In genomic region chr2:30373881-30374302, GRCh38 we compare ENCODE assay signal across 13 cellular contexts.
DNase-seq lines count a peak whose midpoint lies in the region; ATAC-seq, FAIRE-seq and TF ChIP-seq lines count a peak whose summit lies in the region.
"Had no signal": no experiment of that assay in that cellular context is flagged by ENCODE, and none has a peak within 500 bp of the region (broad histone marks: within the 10 kb centered on the region; RNA-seq: fewer than 3 reads in every experiment).

No MANE protein-coding gene starts in this region.

- H3K9ac ChIP-seq in skeletal muscle satellite cell (ENCODE audit: low read depth, low read length): no peak overlapping the region

- TF ChIP-seq CTCF in activated CD8-positive, alpha-beta T cell treated with anti-CD3 and anti-CD28 coated beads for 36 hours (IDR thresholded peaks at IDR 0.05): no peak

- H3K27ac Mint-ChIP-seq in activated CD8-positive, alpha-beta T cell treated with anti-CD3 and anti-CD28 coated beads for 36 hours: no peak overlapping the region
- no peak overlapping the region for H3K27ac Mint-ChIP-seq in activated CD8-positive, alpha-beta T cell treated with anti-CD3 and anti-CD28 coated beads, Interleukin-2, amount 10 ng/mL, durations not matched to agents 7 days and 5 days
- no peak overlapping the region for H3K27ac Mint-ChIP-seq in stimulated activated memory B cell treated with anti-CD40 and anti-IgM and Interleukin-4, amounts not matched to agents 10 μg/mL and 1 μg/mL and 100 μg/mL, for 72 hours

- H3K4me3 ChIP-seq in MG63 (no peak overlapping the region), skeletal muscle satellite cell (ENCODE audit: low read length) (no peak overlapping the region), small intestine (ENCODE audit: low read depth in 1 of 2, low read length in 2 of 2) (no peak overlapping the region)
- H3K4me3 ChIP-seq: HAP-1, PC-9, sigmoid colon had no signal

- no peak overlapping the region for H3K4me3 Mint-ChIP-seq in activated CD8-positive, alpha-beta T cell treated with anti-CD3 and anti-CD28 coated beads for 36 hours
- H3K4me3 Mint-ChIP-seq in activated CD8-positive, alpha-beta T cell treated with anti-CD3 and anti-CD28 coated beads, Interleukin-2, amount 10 ng/mL, durations not matched to agents 7 days and 5 days: no peak overlapping the region
- no peak overlapping the region for H3K4me3 Mint-ChIP-seq in stimulated activated memory B cell treated with anti-CD40 and anti-IgM and Interleukin-4, amounts not matched to agents 10 μg/mL and 1 μg/mL and 100 μg/mL, for 72 hours

- H3K27ac ChIP-seq in small intestine (ENCODE audit: low read depth in 1 of 2, low read length in 1 of 2): no peak overlapping the region
- H3K27ac ChIP-seq: PC-9, sigmoid colon had no signal

- CTCF ChIA-PET in activated CD8-positive, alpha-beta T cell treated with anti-CD3 and anti-CD28 coated beads for 36 hours (lab: Charles Lee): interaction anchor here (1.3 to 2.1 kb wide), 2 partner anchors 166 to 209 kb away, joined by 3 to 13 read pairs; no protein-coding TSS in a partner anchor
- CTCF ChIA-PET in activated CD8-positive, alpha-beta T cell treated with anti-CD3 and anti-CD28 coated beads, Interleukin-2, amount 10 ng/mL, durations not matched to agents 7 days and 5 days (lab: Charles Lee): interaction anchor here (1.2 to 1.5 kb wide), 2 partner anchors 39 to 135 kb away, joined by 3 to 4 read pairs; no protein-coding TSS in a partner anchor

- peaks cover 24% of the 10 kb centered on the region for H3K4me1 Mint-ChIP-seq in activated CD8-positive, alpha-beta T cell treated with anti-CD3 and anti-CD28 coated beads for 36 hours (ENCODE audit: low read depth)
- peaks cover 6% of the 10 kb centered on the region for H3K4me1 Mint-ChIP-seq in activated CD8-positive, alpha-beta T cell treated with anti-CD3 and anti-CD28 coated beads, Interleukin-2, amount 10 ng/mL, durations not matched to agents 7 days and 5 days (ENCODE audit: low read depth)
- peaks cover 18% of the 10 kb centered on the region for H3K4me1 Mint-ChIP-seq in stimulated activated memory B cell treated with anti-CD40 and anti-IgM and Interleukin-4, amounts not matched to agents 10 μg/mL and 1 μg/mL and 100 μg/mL, for 72 hours

- intact Hi-C loops in activated CD8-positive, alpha-beta T cell treated with anti-CD3 and anti-CD28 coated beads for 36 hours (cut with micrococcal nuclease): no loop called here

- FAIRE-seq in small intestine (lab: Jason Lieb, UNC): no peak

- H3K36me3 ChIP-seq in MG63 (no peaks in the 10 kb centered on the region), skeletal muscle satellite cell (ENCODE audit: insufficient read depth, low read length) (no peaks in the 10 kb centered on the region), small intestine (ENCODE audit: control insufficient read depth in 2 of 2, insufficient read depth in 2 of 2, low read length in 2 of 2) (no peaks in the 10 kb centered on the region)
- H3K36me3 ChIP-seq: HAP-1, sigmoid colon had no signal

- 87 to 96% (median 95%) methylated on average over 9 of the region's 9 CpGs for WGBS in small intestine, 3 donors

- POLR2A ChIA-PET in activated CD8-positive, alpha-beta T cell treated with anti-CD3 and anti-CD28 coated beads for 36 hours (lab: Charles Lee): no interaction called here
- POLR2A ChIA-PET in activated CD8-positive, alpha-beta T cell treated with anti-CD3 and anti-CD28 coated beads, Interleukin-2, amount 10 ng/mL, durations not matched to agents 7 days and 5 days (lab: Charles Lee): no interaction called here

- H3K27me3 ChIP-seq in MG63 (no peaks in the 10 kb centered on the region), skeletal muscle satellite cell (ENCODE audit: control insufficient read depth, insufficient read depth, low read length) (no peaks in the 10 kb centered on the region), small intestine (ENCODE audit: control insufficient read depth in 2 of 2, insufficient read depth in 2 of 2, low read length in 2 of 2) (no peaks in the 10 kb centered on the region)
- H3K27me3 ChIP-seq: sigmoid colon had no signal

- peaks cover 3% of the 10 kb centered on the region for H3K9me3 Mint-ChIP-seq in activated CD8-positive, alpha-beta T cell treated with anti-CD3 and anti-CD28 coated beads for 36 hours
- no peaks in the 10 kb centered on the region for H3K9me3 Mint-ChIP-seq in activated CD8-positive, alpha-beta T cell treated with anti-CD3 and anti-CD28 coated beads, Interleukin-2, amount 10 ng/mL, durations not matched to agents 7 days and 5 days (ENCODE audit: insufficient read depth)
- H3K9me3 Mint-ChIP-seq in stimulated activated memory B cell treated with anti-CD40 and anti-IgM and Interleukin-4, amounts not matched to agents 10 μg/mL and 1 μg/mL and 100 μg/mL, for 72 hours: no peaks in the 10 kb centered on the region

- peaks cover 16% of the 10 kb centered on the region for H3K4me1 ChIP-seq in skeletal muscle satellite cell (ENCODE audit: control insufficient read depth, insufficient read depth, low read length)
- no peaks in the 10 kb centered on the region for H3K4me1 ChIP-seq in small intestine (ENCODE audit: control insufficient read depth in 2 of 2, insufficient read depth in 1 of 2, low read depth in 1 of 2, low read length in 1 of 2)

- H3K36me3 Mint-ChIP-seq in activated CD8-positive, alpha-beta T cell treated with anti-CD3 and anti-CD28 coated beads for 36 hours (ENCODE audit: low read depth): no peaks in the 10 kb centered on the region
- H3K36me3 Mint-ChIP-seq in activated CD8-positive, alpha-beta T cell treated with anti-CD3 and anti-CD28 coated beads, Interleukin-2, amount 10 ng/mL, durations not matched to agents 7 days and 5 days (ENCODE audit: low read depth): no peaks in the 10 kb centered on the region
- no peaks in the 10 kb centered on the region for H3K36me3 Mint-ChIP-seq in stimulated activated memory B cell treated with anti-CD40 and anti-IgM and Interleukin-4, amounts not matched to agents 10 μg/mL and 1 μg/mL and 100 μg/mL, for 72 hours

- DNase-seq in activated CD8-positive, alpha-beta T cell treated with anti-CD3 and anti-CD28 coated beads for 36 hours: no peak
- no peak for DNase-seq in activated CD8-positive, alpha-beta T cell treated with anti-CD3 and anti-CD28 coated beads, Interleukin-2, amount 10 ng/mL, durations not matched to agents 7 days and 5 days
- DNase-seq in MG63 (peak; percentile 37), dermis microvascular lymphatic vessel endothelial cell (ENCODE audit: low read depth in 2 of 2) (peak; percentile 41 to 58), iPS-NIHi11 (ENCODE audit: low spot score) (no peak), small intestine (no peak)
- DNase-seq: activated gamma-delta T cell treated with Interleukin-2 at 50 U/mL for 16 hours; effector CD8-positive, alpha-beta T cell; sigmoid colon had no signal

- H3K4me2 ChIP-seq in skeletal muscle satellite cell (ENCODE audit: low read length): peak overlapping the region; percentile 35
- H3K4me2 ChIP-seq: PC-9 had no signal

- peak; percentile 51 for ATAC-seq in activated CD8-positive, alpha-beta T cell treated with anti-CD3 and anti-CD28 coated beads for 36 hours
- no peak for ATAC-seq in activated CD8-positive, alpha-beta T cell treated with anti-CD3 and anti-CD28 coated beads, Interleukin-2, amount 10 ng/mL, durations not matched to agents 7 days and 5 days
- no peak for ATAC-seq in stimulated activated memory B cell treated with anti-CD40 and anti-IgM and Interleukin-4, amounts not matched to agents 10 μg/mL and 1 μg/mL and 100 μg/mL, for 72 hours

- no peaks in the 10 kb centered on the region for H3K27me3 Mint-ChIP-seq in activated CD8-positive, alpha-beta T cell treated with anti-CD3 and anti-CD28 coated beads for 36 hours
- no peaks in the 10 kb centered on the region for H3K27me3 Mint-ChIP-seq in activated CD8-positive, alpha-beta T cell treated with anti-CD3 and anti-CD28 coated beads, Interleukin-2, amount 10 ng/mL, durations not matched to agents 7 days and 5 days (ENCODE audit: low read depth)
- no peaks in the 10 kb centered on the region for H3K27me3 Mint-ChIP-seq in stimulated activated memory B cell treated with anti-CD40 and anti-IgM and Interleukin-4, amounts not matched to agents 10 μg/mL and 1 μg/mL and 100 μg/mL, for 72 hours

- H3K9me3 ChIP-seq in MG63: peaks cover 2% of the 10 kb centered on the region; the same call in 1 of the 2 replicates
- no peaks in the 10 kb centered on the region for H3K9me3 ChIP-seq in skeletal muscle satellite cell (replicated peaks; ENCODE audit: low read length)
- H3K9me3 ChIP-seq in small intestine (ENCODE audit: control insufficient read depth, low read depth): no peaks in the 10 kb centered on the region
- H3K9me3 ChIP-seq: HAP-1, sigmoid colon had no signal

Comparison
In these comparisons a context has a peak if more than half of its experiments do, and no peak if none do; other contexts are left out.
1. DNase-seq: peak in MG63 (single experiment) and dermis microvascular lymphatic vessel endothelial cell (2 of 2); none in activated CD8-positive, alpha-beta T cell treated with anti-CD3 and anti-CD28 coated beads for 36 hours (single experiment), activated CD8-positive, alpha-beta T cell treated with anti-CD3 and anti-CD28 coated beads, Interleukin-2, amount 10 ng/mL, durations not matched to agents 7 days and 5 days (single experiment), iPS-NIHi11 (single experiment) and small intestine (single experiment).